ENCODE assay signal across 8 cellular contexts in genomic region chr19:4304509-4305252, GRCh38. TPM values are rescaled to one million over a fixed set of nuclear protein-coding genes. Genes with fewer than 3 reads are reported as not detected.
DNase-seq lines count a peak whose midpoint lies in the region; TF ChIP-seq lines count a peak whose summit lies in the region.

Gene FSD1 (plus strand): TSS chr19:4304598. CDS start chr19:4304747, 149 bp downstream.

- H3K4me1 ChIP-seq in OCI-LY3 (ENCODE audit: low read length) (no peaks in the 10 kb centered on the region), spleen (peaks cover 0 to 26% (median 8%) of the 10 kb centered on the region in 6 donors)

- H2AFZ ChIP-seq in OCI-LY3 (ENCODE audit: low read depth, low read length) = peak within 1 kb of the TSS; percentile 48

- no peaks in the 10 kb centered on the region for H3K9me3 ChIP-seq in OCI-LY3 (ENCODE audit: insufficient read depth, low read length)
- H3K9me3 ChIP-seq in spleen = no peaks in the 10 kb centered on the region

- intact Hi-C loops in spleen (cut with DNase I; ENCODE audit: low total_unique reads) = no loop called here

- H3K4me3 ChIP-seq in AG09309 (ENCODE audit: control insufficient read depth, low read depth, low read length) = peak within 1 kb of the TSS; percentile 25
- H3K4me3 ChIP-seq in H7 (ENCODE audit: insufficient read depth, low read depth, low read length) = peak within 1 kb of the TSS; percentile 40
- H3K4me3 ChIP-seq in OCI-LY3 (ENCODE audit: low read length) = peak within 1 kb of the TSS; percentile 77
- H3K4me3 ChIP-seq in spleen = peak within 1 kb of the TSS in 7 of 8 donors; percentile 9 to 71 (median 34)

- H3K27me3 ChIP-seq in H7 (ENCODE audit: control insufficient read depth, insufficient read depth, low read length) = no peaks in the 10 kb centered on the region
- no peaks in the 10 kb centered on the region for H3K27me3 ChIP-seq in OCI-LY3 (ENCODE audit: low read depth, low read length)
- H3K27me3 ChIP-seq in spleen (replicated peaks in 1 of 7) = peaks cover 0 to 40% (median 18%) of the 10 kb centered on the region in 7 donors

- DNase-seq in AG09309 (ENCODE audit: low read depth) (no peak), H7 (peak; percentile 100), germinal center (ENCODE audit: low spot score) (peak; percentile 93), spleen (no peak), GOT3 (lab: John Stamatoyannopoulos, UW) (no peak), MV-4-11 (lab: John Stamatoyannopoulos, UW) (no peak)
- peak; percentile 89 to 91 for DNase-seq in activated T-cell treated with anti-CD3 and anti-CD28 coated beads, Interleukin-2, amount 50 U/mL, for 48 hours

- TF ChIP-seq CTCF in AG09309 (IDR thresholded peaks at IDR 0.05; ENCODE audit: control insufficient read depth, insufficient read depth, low read depth, low read length, missing control alignments) = no peak
- no peak for TF ChIP-seq CTCF in OCI-LY3 (IDR thresholded peaks at IDR 0.05; ENCODE audit: low read depth, low read length)
- TF ChIP-seq CTCF in spleen (IDR thresholded peaks at IDR 0.05 in 8 of 11, conservative IDR thresholded peaks at IDR 0.05 in 3 of 11) = no peak

- no peaks in the 10 kb centered on the region for H3K79me2 ChIP-seq in OCI-LY3 (ENCODE audit: low read length)

- H3K9ac ChIP-seq in OCI-LY3 (ENCODE audit: low read length) = peak within 1 kb of the TSS; percentile 12; the same call in 1 of the 2 replicates

- no peak for TF ChIP-seq POLR2A in spleen (IDR thresholded peaks at IDR 0.05)

- H3K36me3 ChIP-seq in H7 (replicated peaks; ENCODE audit: control insufficient read depth, insufficient read depth, low read length) (peaks cover 2% of the 10 kb centered on the region), OCI-LY3 (replicated peaks; ENCODE audit: low read depth, low read length) (no peaks in the 10 kb centered on the region), spleen (no peaks in the 10 kb centered on the region)

- no peak within 1 kb of the TSS for H3K27ac ChIP-seq in OCI-LY3 (ENCODE audit: low read length)
- H3K27ac ChIP-seq in spleen = peak within 1 kb of the TSS in 3 of 8 donors; percentile 56 to 59 (median 59)

- peak within 1 kb of the TSS; percentile 67 for H3K4me2 ChIP-seq in OCI-LY3 (ENCODE audit: low read length)

- WGBS in spleen, 5 donors = 2 to 11% (median 8%) methylated on average over 36 to 61 of the region's 63 CpGs

- H4K20me1 ChIP-seq in OCI-LY3 (ENCODE audit: insufficient read depth, low read length) = no peaks in the 10 kb centered on the region

RNA-seq across cellular contexts. Expression of gene FSD1, which starts in this region (rescaled TPM):
- total RNA-seq in H7 (2014; rRNA removed; shearing (Covaris generic)) = 29.8 and 34.1 TPM in 2 replicates
- 1 to 10 TPM in 6 of 7 donors, under 1 TPM in 1; 0.80 to 6.6 (median 2.0) TPM for total RNA-seq in spleen
- polyA plus RNA-seq in spleen = 1 to 10 TPM; 2.3 to 3.0 (median 2.5) TPM

Comparison
In these comparisons a context has a peak if more than half of its experiments do, and no peak if none do; other contexts are left out.
1. DNase-seq: peak in H7 (single experiment), activated T-cell treated with anti-CD3 and anti-CD28 coated beads, Interleukin-2, amount 50 U/mL, for 48 hours (2 of 2) and germinal center (single experiment); none in AG09309 (single experiment), spleen (single experiment), GOT3 (single experiment) and MV-4-11 (single experiment).
2. H3K4me3 ChIP-seq: peak in every context shown above with its lines; median percentile 77 in OCI-LY3; 40 in H7; 34 in spleen; 25 in AG09309.